In genomic region chr19:9995079-9995478, GRCh38 we compare ENCODE assay signal across 27 cellular contexts. TPM values are rescaled to one million over a fixed set of nuclear protein-coding genes. Genes with fewer than 3 reads are reported as not detected.
"Had no signal": no experiment of that assay in that cellular context is flagged by ENCODE, and none has a peak within 500 bp of the region (broad histone marks: within the 10 kb centered on the region; RNA-seq: fewer than 3 reads in every experiment).

No MANE protein-coding gene starts in this region.

- H3K27ac ChIP-seq: breast epithelium, colonic mucosa, SJCRH30 had no signal

- H3K27me3 ChIP-seq: breast epithelium, colonic mucosa, SJCRH30 had no signal

- H3K9ac ChIP-seq: SK-N-SH had no signal

- H3K4me3 ChIP-seq: breast epithelium, colonic mucosa, SJCRH30 had no signal

- H3K4me1 ChIP-seq: breast epithelium, colonic mucosa, SJCRH30 had no signal

- H3K36me3 ChIP-seq: breast epithelium, colonic mucosa, SJCRH30 had no signal

- ATAC-seq: activated CD8-positive, alpha-beta T cell treated with anti-CD3 and anti-CD28 coated beads, Interleukin-2, amount 10 ng/mL, durations not matched to agents 7 days and 5 days; WTC11 had no signal

- H3K9me3 ChIP-seq: breast epithelium, colonic mucosa, SJCRH30, SK-N-SH had no signal

- DNase-seq: activated CD4-positive, alpha-beta T cell treated with anti-CD3 and anti-CD28 coated beads for 48 hours; activated CD4-positive, alpha-beta T cell treated with anti-CD3 and anti-CD28 coated beads, Interleukin-2, amount 50 U/mL, for 4 hours; activated CD4-positive, CD25-positive, alpha-beta regulatory T cell treated with anti-CD3 and anti-CD28 coated beads, Interleukin-2, amount 50 U/mL, for 72 hours; activated CD8-positive, alpha-beta memory T cell treated with anti-CD3 and anti-CD28 coated beads, Interleukin-2, amount 50 U/mL, for 48 hours; activated CD8-positive, alpha-beta T cell treated with anti-CD3 and anti-CD28 coated beads, Interleukin-2, amount 10 ng/mL, durations not matched to agents 7 days and 5 days; activated effector memory CD4-positive, alpha-beta T cell treated with Interleukin-2 at 50 U/mL for 16 hours; activated naive CD4-positive, alpha-beta T cell; activated T-cell treated with anti-CD3 and anti-CD28 coated beads, Interleukin-2, amount 50 U/mL, for 24 hours; aorta; caudate nucleus; colonic mucosa; NCI-H1105 treated with DMSO at 0.1 percent for 48 hours; NCI-H1436 treated with DMSO at 0.1 percent for 48 hours; NCI-H187; NCI-H2081; NCI-H510A treated with DMSO at 0.1 percent for 48 hours; NCI-H69; NK-92 treated with Interleukin-12 subunit alpha and Interleukin-12 subunit beta, amount 100 ng/mL, for 24 hours; SJCRH30; SK-N-SH; T-helper 1 cell had no signal

- H3K4me2 ChIP-seq: SK-N-SH had no signal

RNA-seq across cellular contexts. Expression of gene COL5A3, which starts 15.2 kb away (rescaled TPM):
- total RNA-seq: M059J, SJCRH30 had no signal

RNA-seq across cellular contexts. Expression of gene RDH8, which starts 18.2 kb away (rescaled TPM):
- total RNA-seq: activated CD8-positive, alpha-beta T cell treated with anti-CD3 and anti-CD28 coated beads, Interleukin-2, amount 10 ng/mL, durations not matched to agents 7 days and 5 days; activated T-helper 1 cell treated with anti-CD3 and anti-CD28 coated beads, Interleukin-12 subunit alpha, Interleukin-12 subunit beta, Interleukin-2, Interleukin-4 antibody, amounts not matched to agents 30 ng/mL and 10 ng/mL and 1 ng/mL, durations not matched to agents 14 hours and 24 hours and 36 hours; aorta; breast epithelium; cerebellum; LHCN-M2; M059J; SJCRH30; WTC11 had no signal
- polyA plus RNA-seq: aorta, SK-N-SH had no signal

RNA-seq across cellular contexts. Expression of gene OLFM2, which starts 58.8 kb away (rescaled TPM):
- total RNA-seq: LHCN-M2 had no signal
